In the genomic region with DNA sequence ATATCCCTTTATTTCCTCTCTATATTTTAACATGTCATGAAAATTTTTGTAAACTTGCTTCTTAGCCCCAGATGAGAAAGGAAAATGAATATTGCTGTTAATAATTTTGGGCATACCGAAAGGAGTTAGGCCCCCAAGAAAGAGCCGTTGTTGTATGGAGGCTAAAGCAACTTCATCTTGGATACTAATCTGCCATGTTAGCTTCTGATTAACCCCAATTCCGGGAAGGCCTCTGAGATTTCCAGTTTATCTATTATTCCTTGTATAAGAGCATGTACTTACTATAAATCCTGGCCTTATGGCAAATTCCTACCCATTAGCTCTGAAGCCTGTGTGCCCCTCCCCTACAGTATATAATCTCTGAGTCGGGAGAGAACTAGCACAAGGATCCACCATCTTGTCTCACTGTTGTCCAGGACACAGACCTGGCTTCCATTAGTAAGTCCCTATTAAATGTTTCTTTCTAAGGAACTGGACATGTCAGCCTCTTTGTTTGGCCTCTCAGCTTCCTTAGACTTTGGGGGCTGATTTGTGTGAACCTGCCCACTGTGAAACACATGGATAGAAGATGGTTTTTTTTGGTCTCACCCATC, we compare ENCODE assay signal across 25 cellular contexts.
"Had no signal": no experiment of that assay in that cellular context is flagged by ENCODE, and none has a peak within 500 bp of the region (broad histone marks: within the 10 kb centered on the region; RNA-seq: fewer than 3 reads in every experiment).

No MANE protein-coding gene starts in this region.

- H3K27ac ChIP-seq: KMS-11, SJSA1, SK-N-MC had no signal

- H3K4me3 ChIP-seq: SJSA1, SK-N-MC had no signal

- DNase-seq: IMR-90, Kasumi-1, MV-4-11, NCI-H1048, NCI-H1105, NCI-H1417 treated with DMSO at 0.1 percent for 48 hours, NCI-H146, NCI-H1694 treated with DMSO at 0.1 percent for 48 hours, NCI-H1930, NCI-H2081, NCI-H2107, NCI-H226, NCI-H446, NCI-H510A, NCI-H524 treated with DMSO at 0.1 percent for 48 hours, NCI-H69, NCI-H774, Right ventricle myocardium superior, RPMI8226, SIG-M5 had no signal

- FAIRE-seq: HepG2, RCC 7860 had no signal

- H3K27me3 ChIP-seq: SJSA1 had no signal

- H3K9ac ChIP-seq: KMS-11 had no signal

- H3K4me2 ChIP-seq: KMS-11 had no signal

- H3K9me3 ChIP-seq: SJSA1 had no signal

- H3K4me1 ChIP-seq: SJSA1 had no signal

- ATAC-seq: HepG2 had no signal

- H3K36me3 ChIP-seq: SJSA1 had no signal
